ENCODE assay signal across 17 cellular contexts in the genomic region with DNA sequence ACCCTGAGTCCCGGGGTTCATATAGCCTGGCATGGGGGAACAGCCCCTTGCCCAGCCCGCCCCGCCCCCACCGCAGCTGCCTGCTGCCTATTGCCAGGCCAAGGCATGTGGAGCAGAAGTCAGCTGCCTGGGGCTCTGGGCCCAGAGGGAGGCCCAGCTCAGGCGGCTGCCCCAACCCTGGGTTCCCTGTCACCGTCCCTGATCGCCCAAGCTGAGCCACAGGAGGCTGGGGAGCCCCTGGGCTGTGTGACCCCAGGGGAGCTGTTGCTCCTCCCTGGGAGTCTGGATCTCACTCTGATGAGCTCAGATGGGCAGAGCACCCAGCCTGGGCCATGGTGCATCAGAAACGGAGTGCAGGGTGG. TPM values are rescaled to one million over a fixed set of nuclear protein-coding genes. Genes with fewer than 3 reads are reported as not detected.
DNase-seq lines count a peak whose midpoint lies in the region; ATAC-seq and TF ChIP-seq lines count a peak whose summit lies in the region.
"Had no signal": no experiment of that assay in that cellular context is flagged by ENCODE, and none has a peak within 500 bp of the region (broad histone marks: within the 10 kb centered on the region; RNA-seq: fewer than 3 reads in every experiment).

No MANE protein-coding gene starts in this region.

- no peak overlapping the region for H4K8ac ChIP-seq in trophoblast cell (ENCODE audit: low read depth, low read length)

- no peak overlapping the region for H4K91ac ChIP-seq in trophoblast cell (ENCODE audit: low read depth, low read length)

- no peaks in the 10 kb centered on the region for H4K20me1 ChIP-seq in OCI-LY3 (ENCODE audit: insufficient read depth, low read length)

- H2AFZ ChIP-seq in OCI-LY3 (ENCODE audit: low read depth, low read length) = peak overlapping the region; percentile 22; the same call in 1 of the 2 replicates
- no peak overlapping the region for H2AFZ ChIP-seq in trophoblast cell (ENCODE audit: insufficient read depth, low read length, poor library complexity)

- no peak overlapping the region for H3K4ac ChIP-seq in trophoblast cell (ENCODE audit: low read depth, low read length)

- H3K27ac ChIP-seq in OCI-LY3 (ENCODE audit: low read length) = no peak overlapping the region
- peak overlapping the region; percentile 96 for H3K27ac ChIP-seq in left ventricle myocardium inferior (replicated peaks)
- H3K27ac ChIP-seq in skeletal muscle tissue (ENCODE audit: low read depth, low read length) = peak overlapping the region; percentile 99
- H3K27ac ChIP-seq in brain microvascular endothelial cell = no peak overlapping the region
- H3K27ac ChIP-seq in trophoblast cell (ENCODE audit: low read depth, low read length) = no peak overlapping the region

- H3K9me3 ChIP-seq in OCI-LY3 (ENCODE audit: insufficient read depth, low read length) (no peaks in the 10 kb centered on the region), left ventricle myocardium inferior (replicated peaks) (no peaks in the 10 kb centered on the region), skeletal muscle tissue (ENCODE audit: control insufficient read depth in 3 of 3, low read length in 3 of 3) (no peaks in the 10 kb centered on the region), trophoblast cell (ENCODE audit: insufficient read depth, low read depth, low read length) (peaks cover 1% of the 10 kb centered on the region)
- H3K9me3 ChIP-seq: ascending aorta, SK-N-SH had no signal

- H3K36me3 ChIP-seq in OCI-LY3 (replicated peaks; ENCODE audit: low read depth, low read length) (no peaks in the 10 kb centered on the region), left ventricle myocardium inferior (peaks cover 22% of the 10 kb centered on the region), skeletal muscle tissue (ENCODE audit: control insufficient read depth in 3 of 3, insufficient read depth in 3 of 3, low read length in 3 of 3) (peaks cover 14 to 38% (median 24%) of the 10 kb centered on the region in 3 donors), brain microvascular endothelial cell (replicated peaks) (no peaks in the 10 kb centered on the region), trophoblast cell (ENCODE audit: control insufficient read depth in 1 of 2, insufficient read depth in 2 of 2, low read length in 2 of 2) (no peaks in the 10 kb centered on the region)
- H3K36me3 ChIP-seq: ascending aorta had no signal

- H3K4me3 ChIP-seq in OCI-LY3 (ENCODE audit: low read length) = no peak overlapping the region
- peak overlapping the region; percentile 74 for H3K4me3 ChIP-seq in left ventricle myocardium inferior
- peak overlapping the region; percentile 87 to 90 (median 90) for H3K4me3 ChIP-seq in skeletal muscle tissue (ENCODE audit: low read length in 3 of 3)
- H3K4me3 ChIP-seq in brain microvascular endothelial cell (ENCODE audit: low read depth, low read length) = no peak overlapping the region
- no peak overlapping the region for H3K4me3 ChIP-seq in trophoblast cell (ENCODE audit: low read depth, low read length)
- H3K4me3 ChIP-seq: K562 had no signal

- ATAC-seq in GM19397 (IDR thresholded peaks at IDR 0.05; ENCODE audit: unreplicated experiment) = no peak
- ATAC-seq: K562; naive thymus-derived CD8-positive, alpha-beta T cell had no signal

- intact Hi-C loops in left ventricle myocardium inferior (cut with micrococcal nuclease) = no loop called here

- H3K27me3 ChIP-seq in OCI-LY3 (ENCODE audit: low read depth, low read length) (peaks cover 10% of the 10 kb centered on the region), left ventricle myocardium inferior (ENCODE audit: low read depth) (peaks cover 28% of the 10 kb centered on the region), skeletal muscle tissue (ENCODE audit: control insufficient read depth in 3 of 3, insufficient read depth in 3 of 3, low read length in 3 of 3) (peaks cover 0 to 2% (median 0%) of the 10 kb centered on the region in 3 donors), brain microvascular endothelial cell (replicated peaks) (no peaks in the 10 kb centered on the region), trophoblast cell (ENCODE audit: insufficient read depth, low read length) (no peaks in the 10 kb centered on the region)
- H3K27me3 ChIP-seq: ascending aorta had no signal

- H3K23ac ChIP-seq in trophoblast cell (ENCODE audit: low read length) = no peak overlapping the region

- H3K18ac ChIP-seq in trophoblast cell (ENCODE audit: low read length) = no peak overlapping the region

- TF ChIP-seq CTCF in OCI-LY3 (IDR thresholded peaks at IDR 0.05; ENCODE audit: low read depth, low read length) (no peak), left ventricle myocardium inferior (IDR thresholded peaks at IDR 0.05; ENCODE audit: borderline replicate concordance) (no peak), brain microvascular endothelial cell (IDR thresholded peaks at IDR 0.05; ENCODE audit: low read depth, low read length, missing control alignments) (no peak)

- no peaks in the 10 kb centered on the region for H3K79me2 ChIP-seq in OCI-LY3 (ENCODE audit: low read length)
- H3K79me2 ChIP-seq in trophoblast cell (ENCODE audit: control insufficient read depth, insufficient read depth, low read length, poor library complexity) = no peaks in the 10 kb centered on the region

- no peak overlapping the region for H4K12ac ChIP-seq in trophoblast cell (ENCODE audit: low read depth, low read length)

- H3K4me1 ChIP-seq in OCI-LY3 (ENCODE audit: low read length) = peaks cover 19% of the 10 kb centered on the region
- H3K4me1 ChIP-seq in left ventricle myocardium inferior = peaks cover 63% of the 10 kb centered on the region
- H3K4me1 ChIP-seq in skeletal muscle tissue (ENCODE audit: control insufficient read depth in 3 of 3, insufficient read depth in 3 of 3, low read length in 3 of 3) = peaks cover 35 to 67% (median 52%) of the 10 kb centered on the region in 3 donors
- H3K4me1 ChIP-seq in trophoblast cell (ENCODE audit: control insufficient read depth in 1 of 2, insufficient read depth in 2 of 2, low read length in 2 of 2) = peaks cover 4% of the 10 kb centered on the region in 2 experiments

- no peak overlapping the region for H2BK120ac ChIP-seq in trophoblast cell (ENCODE audit: insufficient read depth, low read length, poor library complexity)

- H3K9ac ChIP-seq in OCI-LY3 (ENCODE audit: low read length) = peak overlapping the region; percentile 10; the same call in 1 of the 2 replicates
- peak overlapping the region; percentile 93 to 98 (median 98) for H3K9ac ChIP-seq in skeletal muscle tissue (ENCODE audit: low read depth in 1 of 3, low read length in 3 of 3)
- no peak overlapping the region for H3K9ac ChIP-seq in trophoblast cell (ENCODE audit: low read length)
- H3K9ac ChIP-seq: SK-N-SH had no signal

- no peak overlapping the region for H2BK12ac ChIP-seq in trophoblast cell (ENCODE audit: low read length)

- H2BK5ac ChIP-seq in trophoblast cell (ENCODE audit: low read depth, low read length, poor library complexity) = no peak overlapping the region

- no peak overlapping the region for H2AK5ac ChIP-seq in trophoblast cell (ENCODE audit: low read length)

- DNase-seq in left ventricle myocardium inferior = peak; percentile 54
- DNase-seq in brain microvascular endothelial cell = no peak
- no peak for DNase-seq in trophoblast cell
- DNase-seq: activated CD4-positive, alpha-beta T cell treated with anti-CD3 and anti-CD28 coated beads for 48 hours; activated CD8-positive, alpha-beta memory T cell treated with anti-CD3 and anti-CD28 coated beads, Interleukin-2, amount 50 U/mL, for 4 hours; activated gamma-delta T cell treated with Interleukin-2 at 50 U/mL for 16 hours; AML-193; naive thymus-derived CD8-positive, alpha-beta T cell; NCI-H2081 treated with DMSO at 0.1 percent for 48 hours; NCI-H526; SK-N-SH; stimulated activated CD4-positive, alpha-beta T cell treated with anti-CD3 and anti-CD28 coated beads, Interleukin-15, amount 100 ng/mL, for 24 hours had no signal

- in situ Hi-C loops in brain microvascular endothelial cell (cut with HindIII; ENCODE audit: low pct_ligation_motif_present, low sequenced_read_pairs) = no loop called here

- no CpG with 5 or more reads among the region's 8 CpGs for WGBS in trophoblast cell (ENCODE audit: extremely low coverage, insufficient coverage, insufficient read length)

- H3K4me2 ChIP-seq in OCI-LY3 (ENCODE audit: low read length) (peak overlapping the region; percentile 56), trophoblast cell (ENCODE audit: low read length) (no peak overlapping the region)
- H3K4me2 ChIP-seq: SK-N-SH had no signal

- no peak overlapping the region for H3K14ac ChIP-seq in trophoblast cell (ENCODE audit: low read length)

- H3K79me1 ChIP-seq in trophoblast cell (ENCODE audit: low read length) = no peaks in the 10 kb centered on the region

RNA-seq across cellular contexts. Expression of gene PLIN4, which starts 1.4 kb away (rescaled TPM):
- total RNA-seq in left ventricle myocardium inferior (162 TPM), skeletal muscle tissue (15.7 TPM)
- polyA plus RNA-seq in trophoblast cell (2013) = 0.48 and 0.50 TPM in 2 replicates

RNA-seq across cellular contexts. Expression of gene PLIN5, which starts 18.1 kb away (rescaled TPM):
- total RNA-seq in left ventricle myocardium inferior (73.5 TPM), skeletal muscle tissue (2.1 TPM)
- 0.17 and 0.22 TPM in 2 replicates for polyA plus RNA-seq in trophoblast cell (2013)

RNA-seq across cellular contexts. Expression of gene LRG1, which starts 22.9 kb away (rescaled TPM):
- 0.41 TPM for total RNA-seq in left ventricle myocardium inferior
- 0.52 TPM for total RNA-seq in skeletal muscle tissue
- polyA plus RNA-seq in trophoblast cell (2013) = 1.7 and 1.8 TPM in 2 replicates
- total RNA-seq: naive thymus-derived CD8-positive, alpha-beta T cell had no signal
- polyA plus RNA-seq: naive thymus-derived CD8-positive, alpha-beta T cell had no signal

RNA-seq across cellular contexts. Expression of gene SEMA6B, which starts 42.6 kb away (rescaled TPM):
- total RNA-seq in left ventricle myocardium inferior = 7.2 TPM
- total RNA-seq in skeletal muscle tissue = 11.5 TPM
- polyA plus RNA-seq in trophoblast cell (2013) = 0.36 and 0.38 TPM in 2 replicates
- polyA plus RNA-seq: naive thymus-derived CD8-positive, alpha-beta T cell had no signal

RNA-seq across cellular contexts. Expression of gene HDGFL2, which starts 44.8 kb away (rescaled TPM):
- total RNA-seq in left ventricle myocardium inferior = 22.8 TPM
- total RNA-seq in skeletal muscle tissue = 33.9 TPM
- 48.0 and 49.8 TPM in 2 replicates for polyA plus RNA-seq in trophoblast cell (2013)

Comparison
In these comparisons a context has a peak if more than half of its experiments do, and no peak if none do; other contexts are left out.
1. H3K27ac ChIP-seq: peak in left ventricle myocardium inferior (single experiment) and skeletal muscle tissue (single experiment); none in OCI-LY3 (single experiment), brain microvascular endothelial cell (single experiment) and trophoblast cell (single experiment).
2. H3K4me3 ChIP-seq: peak in left ventricle myocardium inferior (single experiment) and skeletal muscle tissue (3 of 3); none in OCI-LY3 (single experiment), brain microvascular endothelial cell (single experiment) and trophoblast cell (single experiment).
3. RNA of gene PLIN5, which starts 18.1 kb away (total RNA-seq): 73.5 TPM in left ventricle myocardium inferior (single experiment); 2.1 TPM in skeletal muscle tissue (single experiment); every median in the first group is over 10 times any median in the second.